ENCODE assay signal across 20 cellular contexts in the genomic region with DNA sequence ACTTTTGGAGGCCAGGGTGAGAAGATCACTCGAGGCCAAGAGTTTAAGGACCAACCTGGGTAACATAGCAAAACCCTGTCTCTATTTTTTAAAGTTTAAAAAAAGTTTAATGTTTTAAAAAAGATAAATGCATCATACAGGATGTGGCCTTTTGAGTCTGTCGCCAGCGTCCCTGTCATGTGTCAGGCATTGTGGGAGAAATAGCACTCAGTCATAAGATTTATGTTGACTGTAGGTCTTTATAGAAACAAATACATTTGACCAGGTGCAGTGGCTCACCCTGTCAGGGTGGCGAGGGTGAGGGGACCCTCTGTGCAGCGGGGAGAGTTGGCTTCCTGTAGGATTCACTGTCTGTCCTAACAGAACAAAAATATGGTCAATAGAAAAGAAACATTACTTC.
"Had no signal": no experiment of that assay in that cellular context is flagged by ENCODE, and none has a peak within 500 bp of the region (broad histone marks: within the 10 kb centered on the region; RNA-seq: fewer than 3 reads in every experiment).

No MANE protein-coding gene starts in this region.

- H3K27me3 Mint-ChIP-seq: activated naive CD4-positive, alpha-beta T cell treated with anti-CD3 and anti-CD28 coated beads, Interleukin-2, amount 50 U/mL, for 24 hours; brain; naive B cell had no signal

- H3K27ac Mint-ChIP-seq: activated naive CD4-positive, alpha-beta T cell treated with anti-CD3 and anti-CD28 coated beads, Interleukin-2, amount 50 U/mL, for 24 hours; activated T-helper 1 cell treated with anti-CD3 and anti-CD28 coated beads, Interleukin-12 subunit alpha, Interleukin-12 subunit beta, Interleukin-2, Interleukin-4 antibody, amounts not matched to agents 30 ng/mL and 10 ng/mL and 1 ng/mL, durations not matched to agents 14 hours and 24 hours and 36 hours; brain had no signal

- H3K4me1 ChIP-seq: spleen, tibial nerve had no signal

- H3K4me1 Mint-ChIP-seq: activated naive CD4-positive, alpha-beta T cell treated with anti-CD3 and anti-CD28 coated beads, Interleukin-2, amount 50 U/mL, for 24 hours; naive B cell had no signal

- H3K9me3 ChIP-seq: adrenal gland, spleen, tibial nerve had no signal

- H3K27me3 ChIP-seq: adrenal gland, cardiac muscle cell, spleen, tibial nerve had no signal

- H3K4me3 Mint-ChIP-seq: activated naive CD4-positive, alpha-beta T cell treated with anti-CD3 and anti-CD28 coated beads, Interleukin-2, amount 50 U/mL, for 24 hours; activated T-helper 1 cell treated with anti-CD3 and anti-CD28 coated beads, Interleukin-12 subunit alpha, Interleukin-12 subunit beta, Interleukin-2, Interleukin-4 antibody, amounts not matched to agents 30 ng/mL and 10 ng/mL and 1 ng/mL, durations not matched to agents 14 hours and 24 hours and 36 hours; brain; immature natural killer cell; naive B cell had no signal

- H3K9me3 Mint-ChIP-seq: activated naive CD4-positive, alpha-beta T cell treated with anti-CD3 and anti-CD28 coated beads, Interleukin-2, amount 50 U/mL, for 24 hours; activated T-helper 1 cell treated with anti-CD3 and anti-CD28 coated beads, Interleukin-12 subunit alpha, Interleukin-12 subunit beta, Interleukin-2, Interleukin-4 antibody, amounts not matched to agents 30 ng/mL and 10 ng/mL and 1 ng/mL, durations not matched to agents 14 hours and 24 hours and 36 hours; brain; immature natural killer cell; naive B cell had no signal

- H3K4me3 ChIP-seq: adrenal gland, cardiac muscle cell, spleen, tibial nerve had no signal

- ATAC-seq: left colon, right cardiac atrium had no signal

- H3K27ac ChIP-seq: adrenal gland, cardiac muscle cell, spleen, tibial nerve, VCaP had no signal

- DNase-seq: activated CD4-positive, alpha-beta T cell treated with anti-CD3 and anti-CD28 coated beads for 48 hours; activated effector memory CD4-positive, alpha-beta T cell treated with anti-CD3 and anti-CD28 coated beads, Interleukin-2, amount 50 U/mL, for 16 hours; activated T-cell treated with anti-CD3 and anti-CD28 coated beads, Interleukin-2, amount 50 U/mL, for 1 hour; adrenal gland; aorta; cortex of kidney; immature natural killer cell; kidney; left colon; mammary epithelial cell; naive B cell; right cardiac atrium; spleen; stimulated activated naive CD4-positive, alpha-beta T cell treated with Interleukin-2 at 50 U/mL for 16 hours had no signal
